Comparison of ENCODE assay signal across 8 cellular contexts in genomic region chr2:28620801-28621171, GRCh38.
DNase-seq lines count a peak whose midpoint lies in the region; ATAC-seq, FAIRE-seq and TF ChIP-seq lines count a peak whose summit lies in the region.

No MANE protein-coding gene starts in this region.

- BruUV-seq in HepG2 (replicated peaks; lab: Mats Ljungman, UMichigan): no TSS peak

- H3K27me3 ChIP-seq in HepG2 (ENCODE audit: control insufficient read depth in 1 of 2, insufficient read depth in 2 of 2, low read length in 2 of 2): no peaks in the 10 kb centered on the region; a peak in 1 of 5 replicates

- H3K79me2 ChIP-seq in HepG2 (ENCODE audit: insufficient read depth, low read length): no peaks in the 10 kb centered on the region

- POLR2A ChIA-PET in HepG2 (lab: Yijun Ruan, JAX): interaction anchor here (1.1 to 1.4 kb wide), 4 partner anchors 27 to 131 kb away, joined by 3 to 5 read pairs (median 4); partner anchors contain the start of gene PPP1CB

- no peak for FAIRE-seq in HepG2 (lab: Jason Lieb, UNC)
- FAIRE-seq in urothelium cell line (lab: Jason Lieb, UNC): no peak

- no peak overlapping the region for H2AFZ ChIP-seq in HepG2 (ENCODE audit: low read length)

- in situ Hi-C loops in HepG2 (cut with HindIII; ENCODE audit: extremely low pct_ligation_motif_present, low pct_unique_long_range_greater_than_20kb): no loop called here

- peak overlapping the region; percentile 61 for H3K27ac ChIP-seq in HepG2 (ENCODE audit: extremely low read length, insufficient read depth, low read length)

- no peaks in the 10 kb centered on the region for H3K36me3 ChIP-seq in HepG2 (replicated peaks in 1 of 2; ENCODE audit: control insufficient read depth in 1 of 2, insufficient read depth in 2 of 2, low read length in 2 of 2)

- TF ChIP-seq EP300 in HepG2 (IDR thresholded peaks at IDR 0.05; ENCODE audit: low read depth in 2 of 2, low read length in 2 of 2) (no peak), HepG2 (CRISPR knock-in tag; IDR thresholded peaks at IDR 0.05; ENCODE audit: borderline replicate concordance) (no peak)

- H3K27ac Mint-ChIP-seq in IgD-negative memory B cell: peak overlapping the region; percentile 77 to 94 (median 93)
- peak overlapping the region; percentile 87 for H3K27ac Mint-ChIP-seq in activated naive CD8-positive, alpha-beta T cell treated with anti-CD3 and anti-CD28 coated beads, Interleukin-2, amount 50 U/mL, for 24 hours
- peak overlapping the region; percentile 52 for H3K27ac Mint-ChIP-seq in stimulated activated naive B cell treated with anti-CD40 and anti-IgM and Interleukin-4, amounts not matched to agents 10 μg/mL and 1 μg/mL and 100 μg/mL, for 72 hours

- H3K36me3 Mint-ChIP-seq in IgD-negative memory B cell: no peaks in the 10 kb centered on the region
- H3K36me3 Mint-ChIP-seq in activated naive CD8-positive, alpha-beta T cell treated with anti-CD3 and anti-CD28 coated beads, Interleukin-2, amount 50 U/mL, for 24 hours (ENCODE audit: low read depth): no peaks in the 10 kb centered on the region
- H3K36me3 Mint-ChIP-seq in stimulated activated naive B cell treated with anti-CD40 and anti-IgM and Interleukin-4, amounts not matched to agents 10 μg/mL and 1 μg/mL and 100 μg/mL, for 72 hours: no peaks in the 10 kb centered on the region

- peaks cover 0 to 4% (median 0%) of the 10 kb centered on the region in 3 donors for H3K9me3 Mint-ChIP-seq in IgD-negative memory B cell
- H3K9me3 Mint-ChIP-seq in activated naive CD8-positive, alpha-beta T cell treated with anti-CD3 and anti-CD28 coated beads, Interleukin-2, amount 50 U/mL, for 24 hours: no peaks in the 10 kb centered on the region
- H3K9me3 Mint-ChIP-seq in stimulated activated naive B cell treated with anti-CD40 and anti-IgM and Interleukin-4, amounts not matched to agents 10 μg/mL and 1 μg/mL and 100 μg/mL, for 72 hours: peaks cover 0 to 2% of the 10 kb centered on the region in 2 donors

- CTCF ChIA-PET in HepG2 (lab: Yijun Ruan, JAX; ENCODE audit: low intra/inter-chr PET ratio, low total read pairs): no interaction called here

- DNase-seq in activated naive CD8-positive, alpha-beta T cell treated with anti-CD3 and anti-CD28 coated beads, Interleukin-2, amount 50 U/mL, for 24 hours: no peak
- DNase-seq in HepG2 (ENCODE audit: low spot score) (no peak), urothelium cell line (ENCODE audit: low spot score) (no peak)
- DNase-seq in stimulated activated naive B cell treated with anti-CD40 and anti-IgM and Interleukin-4, amounts not matched to agents 10 μg/mL and 1 μg/mL and 100 μg/mL, for 72 hours: no peak

- ATAC-seq in activated naive CD8-positive, alpha-beta T cell treated with anti-CD3 and anti-CD28 coated beads, Interleukin-2, amount 50 U/mL, for 24 hours: no peak
- ATAC-seq in HepG2 (no peak; the same call in 2 of the 3 replicates), GM19463 (IDR thresholded peaks at IDR 0.05; ENCODE audit: unreplicated experiment) (no peak), GM21576 (IDR thresholded peaks at IDR 0.05; ENCODE audit: unreplicated experiment) (no peak), HG03196 (IDR thresholded peaks at IDR 0.05; ENCODE audit: unreplicated experiment) (no peak)
- ATAC-seq in stimulated activated naive B cell treated with anti-CD40 and anti-IgM and Interleukin-4, amounts not matched to agents 10 μg/mL and 1 μg/mL and 100 μg/mL, for 72 hours (replicated peaks): no peak

- peaks cover 2% of the 10 kb centered on the region for H3K27me3 Mint-ChIP-seq in IgD-negative memory B cell
- H3K27me3 Mint-ChIP-seq in activated naive CD8-positive, alpha-beta T cell treated with anti-CD3 and anti-CD28 coated beads, Interleukin-2, amount 50 U/mL, for 24 hours: no peaks in the 10 kb centered on the region
- peaks cover 0 to 5% of the 10 kb centered on the region in 2 donors for H3K27me3 Mint-ChIP-seq in stimulated activated naive B cell treated with anti-CD40 and anti-IgM and Interleukin-4, amounts not matched to agents 10 μg/mL and 1 μg/mL and 100 μg/mL, for 72 hours

- H3K4me3 ChIP-seq in HepG2 (replicated peaks in 1 of 3; ENCODE audit: insufficient read depth in 1 of 3, low read depth in 2 of 3, low read length in 3 of 3): peak overlapping the region in 1 of 3 experiments; percentile 54; a peak in 1 of 6 replicates

- TF ChIP-seq RAD21 in HepG2 (CRISPR knock-in tag; IDR thresholded peaks at IDR 0.05): no peak

- no peaks in the 10 kb centered on the region for H3K9me3 ChIP-seq in HepG2 (ENCODE audit: low read length)

- peak overlapping the region; percentile 72 for H3K4me2 ChIP-seq in HepG2 (ENCODE audit: low read depth, low read length)

- no peak for TF ChIP-seq POLR2A in HepG2 (IDR thresholded peaks at IDR 0.05; ENCODE audit: insufficient read depth in 1 of 2, low read depth in 2 of 2, low read length in 2 of 2)

- TF ChIP-seq CTCF in HepG2 (CRISPR knock-in tag; IDR thresholded peaks at IDR 0.05): no peak

- H3K9ac ChIP-seq in HepG2 (ENCODE audit: insufficient read depth, low read depth, low read length): peak overlapping the region; percentile 44

- intact Hi-C loops in HepG2 (cut with micrococcal nuclease; ENCODE audit: unreplicated experiment): loop anchor here (1.0 to 5.0 kb wide), 3 partner anchors 53 to 133 kb away; no protein-coding TSS in a partner anchor

- no peaks in the 10 kb centered on the region for H4K20me1 ChIP-seq in HepG2 (ENCODE audit: insufficient read depth, low read length)

- H3K4me1 ChIP-seq in HepG2 (ENCODE audit: insufficient read depth, low read length): peaks cover 59% of the 10 kb centered on the region

- H3K4me1 Mint-ChIP-seq in IgD-negative memory B cell: peaks cover 30 to 38% (median 34%) of the 10 kb centered on the region in 3 donors
- H3K4me1 Mint-ChIP-seq in activated naive CD8-positive, alpha-beta T cell treated with anti-CD3 and anti-CD28 coated beads, Interleukin-2, amount 50 U/mL, for 24 hours: peaks cover 87% of the 10 kb centered on the region
- peaks cover 47 to 57% of the 10 kb centered on the region in 2 donors for H3K4me1 Mint-ChIP-seq in stimulated activated naive B cell treated with anti-CD40 and anti-IgM and Interleukin-4, amounts not matched to agents 10 μg/mL and 1 μg/mL and 100 μg/mL, for 72 hours

- peak overlapping the region in 1 of 4 donors; percentile 80 for H3K4me3 Mint-ChIP-seq in IgD-negative memory B cell
- peak overlapping the region; percentile 15 for H3K4me3 Mint-ChIP-seq in activated naive CD8-positive, alpha-beta T cell treated with anti-CD3 and anti-CD28 coated beads, Interleukin-2, amount 50 U/mL, for 24 hours
- H3K4me3 Mint-ChIP-seq in stimulated activated naive B cell treated with anti-CD40 and anti-IgM and Interleukin-4, amounts not matched to agents 10 μg/mL and 1 μg/mL and 100 μg/mL, for 72 hours: no peak overlapping the region

- WGBS in HepG2 (ENCODE audit: low lambda C conversion rate): 37% methylated on average over 4 of the region's 4 CpGs

TF ChIP-seq in HepG2, 621 proteins besides CTCF, POLR2A, EP300 and RAD21 (continues in another document):
- TF ChIP-seq ZBTB2 (CRISPR knock-in tag; IDR thresholded peaks at IDR 0.05; ENCODE audit: low read depth) (0 out of 2 replicates have a peak, but pooled peaks have one; percentile 1), ZBTB20 (CRISPR knock-in tag; IDR thresholded peaks at IDR 0.05; ENCODE audit: borderline replicate concordance, low read depth) (peak; percentile 13; the same call in 1 of the 2 replicates), DPF2 (CRISPR knock-in tag; IDR thresholded peaks at IDR 0.05; ENCODE audit: borderline replicate concordance, low read depth) (0 out of 2 replicates have a peak, but pooled peaks have one; percentile 2), NFYC (CRISPR knock-in tag; IDR thresholded peaks at IDR 0.05) (no peak), ISX (CRISPR knock-in tag; conservative IDR thresholded peaks at IDR 0.05) (no peak), CEBPB (IDR thresholded peaks at IDR 0.05; ENCODE audit: borderline replicate concordance, low read depth, low read length) (no peak)
